ENCODE assay signal across 8 cellular contexts in the genomic region with DNA sequence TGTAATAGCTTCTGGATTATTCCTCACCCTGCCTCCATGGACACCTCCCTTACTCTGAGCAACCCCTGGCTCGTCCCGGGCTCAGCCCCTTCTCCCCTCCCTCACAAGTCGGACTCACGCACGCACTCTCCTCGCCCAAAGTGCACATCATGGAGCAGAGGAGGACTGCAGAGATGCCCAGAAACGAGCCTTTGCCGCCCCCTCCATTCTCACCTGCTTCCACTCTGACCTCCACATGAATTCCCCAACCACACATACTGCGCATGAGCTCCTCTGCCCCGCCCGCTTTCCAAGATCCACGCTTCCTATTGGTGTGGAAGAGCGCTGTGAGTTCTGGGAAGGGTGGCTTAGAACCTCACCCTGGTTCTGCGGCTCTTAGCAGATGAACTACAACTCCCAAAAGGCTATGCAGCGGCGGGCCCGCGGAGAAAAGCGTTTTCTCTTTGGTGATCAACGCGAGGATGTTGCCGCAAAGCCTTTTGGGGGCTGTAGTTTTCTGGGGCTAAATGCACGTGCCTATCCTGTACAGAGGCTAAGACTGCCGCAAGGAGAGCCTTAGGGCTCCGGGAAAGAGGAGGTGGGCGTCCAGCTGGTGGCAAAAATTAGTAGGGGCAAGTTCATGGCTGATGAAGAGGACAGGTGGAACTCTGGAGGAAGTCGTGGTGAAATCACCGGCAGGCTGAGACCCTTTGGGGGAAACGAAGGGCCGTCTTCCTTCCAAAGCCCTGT. TPM values are rescaled to one million over a fixed set of nuclear protein-coding genes. Genes with fewer than 3 reads are reported as not detected.
DNase-seq lines count a peak whose midpoint lies in the region; ATAC-seq and TF ChIP-seq lines count a peak whose summit lies in the region.

Gene PHB1 (minus strand): TSS at position 261 of the 729 bp plus-strand sequence. CDS start 1,618 bp downstream, outside the sequence.

- H3K36me3 ChIP-seq in right lobe of liver, result peaks cover 0 to 35% (median 22%) of the 10 kb centered on the region in 4 donors

- DNase-seq in CD14-positive monocyte (ENCODE audit: low spot score) (peak; percentile 95), NCI-H82 (lab: John Stamatoyannopoulos, UW) (peak; percentile 100), dorsolateral prefrontal cortex (peak; percentile 92 to 99 (median 97)), right lobe of liver (peak; percentile 93 to 97 (median 97))
- DNase-seq in activated CD4-positive, alpha-beta T cell treated with anti-CD3 and anti-CD28 coated beads, Interleukin-2, amount 50 U/mL, for 48 hours, result peak; percentile 94 to 96
- peak; percentile 86 to 97 for DNase-seq in stimulated activated CD4-positive, alpha-beta T cell treated with anti-CD3 and anti-CD28 coated beads, Interleukin-4, amount 100 ng/mL, for 4 hours

- peaks cover 19% of the 10 kb centered on the region for H3K4me1 Mint-ChIP-seq in CD14-positive monocyte

- peaks cover 0 to 11% (median 2%) of the 10 kb centered on the region in 4 donors for H3K4me1 ChIP-seq in right lobe of liver

- H3K27me3 Mint-ChIP-seq in CD14-positive monocyte (ENCODE audit: low read depth in 3 of 3), result peaks cover 4 to 7% (median 6%) of the 10 kb centered on the region in 3 donors

- TF ChIP-seq CTCF in CD14-positive monocyte (IDR thresholded peaks at IDR 0.05) (no peak), dorsolateral prefrontal cortex (IDR thresholded peaks at IDR 0.05 in 54 of 56, conservative IDR thresholded peaks at IDR 0.05 in 2 of 56; ENCODE audit: low read depth in 1 of 56, partially characterized antibody in 56 of 56) (peak in 36 of 56 donors; percentile 5 to 60 (median 34)), right lobe of liver (IDR thresholded peaks at IDR 0.05) (no peak)

- H3K27ac ChIP-seq in dorsolateral prefrontal cortex, result peak within 1 kb of the TSS in 16 of 59 donors; percentile 12 to 78 (median 40)
- H3K27ac ChIP-seq in right lobe of liver, result peak within 1 kb of the TSS in 2 of 3 donors; percentile 11 to 30

- peak within 1 kb of the TSS; percentile 80 to 96 (median 90) for H3K27ac Mint-ChIP-seq in CD14-positive monocyte

- whole genome bisulfite sequencing in right lobe of liver (ENCODE audit: insufficient coverage, low coverage, low lambda C conversion rate, missing lambda C conversion rate), result 0% methylated on average over 30 of the region's 30 CpGs

- peaks cover 24 to 29% of the 10 kb centered on the region in 2 donors for H3K36me3 Mint-ChIP-seq in CD14-positive monocyte

- no peaks in the 10 kb centered on the region for H3K27me3 ChIP-seq in dorsolateral prefrontal cortex
- no peaks in the 10 kb centered on the region for H3K27me3 ChIP-seq in right lobe of liver

- peak; percentile 94 for ATAC-seq in GM19397 (IDR thresholded peaks at IDR 0.05; ENCODE audit: unreplicated experiment)
- peak; percentile 99 for ATAC-seq in HG03571 (IDR thresholded peaks at IDR 0.05; ENCODE audit: unreplicated experiment)
- ATAC-seq in right lobe of liver, result peak; percentile 99 to 100 (median 100)

- intact Hi-C loops in CD14-positive monocyte (cut with micrococcal nuclease), result loop anchor here in 1 of 2 donors (5.0 kb wide), 1 partner anchor 373 kb away; the partner anchor contains the start of gene KAT7
- intact Hi-C loops in dorsolateral prefrontal cortex (cut with DNase I), result loop anchor here (2.0 to 10.0 kb wide), 4 partner anchors 83 to 370 kb away; partner anchors contain the start of genes KAT7 (in 1 of the 2), NGFR (in 1 of the 2) and SPOP (in 1 of the 2)
- intact Hi-C loops in right lobe of liver (cut with DNase I), result no loop called here

- no peaks in the 10 kb centered on the region for H3K9me3 ChIP-seq in right lobe of liver

- H3K4me3 ChIP-seq in dorsolateral prefrontal cortex (peak within 1 kb of the TSS; percentile 70 to 100 (median 92)), right lobe of liver (peak within 1 kb of the TSS; percentile 91 to 93 (median 92))

- no peak for TF ChIP-seq POLR2A in right lobe of liver (IDR thresholded peaks at IDR 0.05)

- peaks cover 0 to 2% (median 0%) of the 10 kb centered on the region in 7 donors for H3K9me3 Mint-ChIP-seq in CD14-positive monocyte

- H3K4me3 Mint-ChIP-seq in CD14-positive monocyte, result peak within 1 kb of the TSS; percentile 98 to 100

RNA-seq across cellular contexts. Expression of gene PHB1, which starts in this region (rescaled TPM):
- 10 to 100 TPM; 83.9 to 89.2 TPM for polyA plus RNA-seq in CD14-positive monocyte
- total RNA-seq in dorsolateral prefrontal cortex, result 100 to 1,000 TPM in 23 of 120 experiments, 10 to 100 TPM in 97; 64.2 to 118 (median 89.1) TPM
- 100 to 1,000 TPM in 5 of 6 experiments, 10 to 100 TPM in 1; 88.5 to 131 (median 102) TPM for total RNA-seq in right lobe of liver

Comparison
In these comparisons a context has a peak if more than half of its experiments do, and no peak if none do; other contexts are left out.
1. CTCF ChIP-seq: peak in dorsolateral prefrontal cortex (36 of 56); none in CD14-positive monocyte (single experiment) and right lobe of liver (0 of 4).
2. intact Hi-C loops: an anchor here in dorsolateral prefrontal cortex (2.0 to 10.0 kb wide); none called in right lobe of liver.
3. Peak in every context shown above with its lines, with median percentiles within 50 percentile points of each other: DNase-seq and ATAC-seq.